In the genomic region with DNA sequence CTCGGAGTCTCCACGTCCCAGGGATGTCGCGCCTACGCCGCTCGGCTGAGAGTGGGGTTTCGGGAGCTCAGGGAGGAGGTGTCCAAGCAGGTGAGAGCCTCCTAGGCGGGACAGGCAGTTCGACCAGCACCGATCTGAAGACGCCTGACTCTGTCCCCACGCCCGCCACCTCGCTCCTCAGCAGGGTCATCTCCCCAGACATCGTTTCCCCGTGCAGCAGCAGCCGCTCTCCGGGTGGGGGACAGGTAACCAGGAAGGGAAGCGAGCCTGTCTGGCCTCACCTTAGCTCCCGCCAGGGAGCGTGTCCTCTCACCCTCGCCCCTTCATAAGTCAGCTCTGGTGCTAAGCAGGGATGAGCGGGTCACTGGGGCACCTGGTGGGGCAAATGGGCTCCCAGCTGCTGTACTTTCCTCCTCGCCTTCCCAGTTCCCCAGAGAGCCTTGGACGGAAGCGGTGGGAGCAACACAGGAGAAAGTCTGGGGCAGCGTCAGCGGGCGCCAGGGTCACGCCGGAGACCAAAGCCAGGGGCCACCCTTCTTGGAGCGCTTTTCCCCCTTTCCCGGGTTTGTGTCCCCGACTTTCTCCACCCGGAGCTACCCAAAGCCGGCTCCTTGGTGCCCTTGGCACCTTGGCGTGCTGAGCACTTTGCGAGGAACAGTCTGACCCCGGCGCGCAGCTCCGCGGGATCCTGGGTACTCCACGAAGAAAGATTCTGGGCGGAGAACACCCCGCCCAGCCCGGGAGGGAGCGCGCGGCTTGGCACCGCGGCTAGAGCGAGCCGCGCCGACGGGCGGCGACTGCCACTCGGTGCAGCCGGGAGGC, we compare ENCODE assay signal across 8 cellular contexts.
A peak's percentile ranks its signal among the peaks of the same experiment; 100 is the strongest.
DNase-seq lines count a peak whose midpoint lies in the region; ATAC-seq lines count a peak whose summit lies in the region.

No MANE protein-coding gene starts in this region.

- no peaks in the 10 kb centered on the region for H3K9me3 Mint-ChIP-seq in stimulated activated naive CD8-positive, alpha-beta T cell treated with anti-CD3 and anti-CD28 coated beads, Interleukin-15, amount 100 ng/mL, for 72 hours

- DNase-seq in NCI-H2171 treated with DMSO at 0.1 percent for 48 hours (lab: John Stamatoyannopoulos, UW) (peak; percentile 26), NCI-H2171 (lab: John Stamatoyannopoulos, UW) (no peak), islet precursor cell (peak; percentile 70), epidermal melanocyte (ENCODE audit: insufficient read length, low spot score) (no peak)
- DNase-seq in activated naive CD4-positive, alpha-beta T cell treated with anti-CD3 and anti-CD28 coated beads, Interleukin-2, amount 50 U/mL, for 16 hours, result peak; percentile 25
- DNase-seq in stimulated activated naive CD8-positive, alpha-beta T cell treated with anti-CD3 and anti-CD28 coated beads, Interleukin-15, amount 100 ng/mL, for 72 hours, result peak in 1 of 2 donors; percentile 20

- no peak overlapping the region for H3K27ac Mint-ChIP-seq in stimulated activated naive CD8-positive, alpha-beta T cell treated with anti-CD3 and anti-CD28 coated beads, Interleukin-15, amount 100 ng/mL, for 72 hours

- peak overlapping the region; percentile 69 to 81 for H3K4me3 Mint-ChIP-seq in stimulated activated naive CD8-positive, alpha-beta T cell treated with anti-CD3 and anti-CD28 coated beads, Interleukin-15, amount 100 ng/mL, for 72 hours

- ATAC-seq in stimulated activated naive CD8-positive, alpha-beta T cell treated with anti-CD3 and anti-CD28 coated beads, Interleukin-15, amount 100 ng/mL, for 72 hours, result peak; percentile 22
- ATAC-seq in HG02798 (IDR thresholded peaks at IDR 0.05; ENCODE audit: poor library complexity, unreplicated experiment), result no peak
- no peak for ATAC-seq in HG02852 (IDR thresholded peaks at IDR 0.05; ENCODE audit: unreplicated experiment)

- H3K4me1 Mint-ChIP-seq in stimulated activated naive CD8-positive, alpha-beta T cell treated with anti-CD3 and anti-CD28 coated beads, Interleukin-15, amount 100 ng/mL, for 72 hours, result peaks cover 17% of the 10 kb centered on the region

- H3K27me3 Mint-ChIP-seq in stimulated activated naive CD8-positive, alpha-beta T cell treated with anti-CD3 and anti-CD28 coated beads, Interleukin-15, amount 100 ng/mL, for 72 hours, result peaks cover 77% of the 10 kb centered on the region

Comparison
In these comparisons a context has a peak if more than half of its experiments do, and no peak if none do; other contexts are left out.
1. DNase-seq: peak in NCI-H2171 treated with DMSO at 0.1 percent for 48 hours (single experiment), activated naive CD4-positive, alpha-beta T cell treated with anti-CD3 and anti-CD28 coated beads, Interleukin-2, amount 50 U/mL, for 16 hours (single experiment) and islet precursor cell (single experiment); none in NCI-H2171 (single experiment) and epidermal melanocyte (single experiment).